ENCODE assay signal across 1 cellular context in the genomic region with DNA sequence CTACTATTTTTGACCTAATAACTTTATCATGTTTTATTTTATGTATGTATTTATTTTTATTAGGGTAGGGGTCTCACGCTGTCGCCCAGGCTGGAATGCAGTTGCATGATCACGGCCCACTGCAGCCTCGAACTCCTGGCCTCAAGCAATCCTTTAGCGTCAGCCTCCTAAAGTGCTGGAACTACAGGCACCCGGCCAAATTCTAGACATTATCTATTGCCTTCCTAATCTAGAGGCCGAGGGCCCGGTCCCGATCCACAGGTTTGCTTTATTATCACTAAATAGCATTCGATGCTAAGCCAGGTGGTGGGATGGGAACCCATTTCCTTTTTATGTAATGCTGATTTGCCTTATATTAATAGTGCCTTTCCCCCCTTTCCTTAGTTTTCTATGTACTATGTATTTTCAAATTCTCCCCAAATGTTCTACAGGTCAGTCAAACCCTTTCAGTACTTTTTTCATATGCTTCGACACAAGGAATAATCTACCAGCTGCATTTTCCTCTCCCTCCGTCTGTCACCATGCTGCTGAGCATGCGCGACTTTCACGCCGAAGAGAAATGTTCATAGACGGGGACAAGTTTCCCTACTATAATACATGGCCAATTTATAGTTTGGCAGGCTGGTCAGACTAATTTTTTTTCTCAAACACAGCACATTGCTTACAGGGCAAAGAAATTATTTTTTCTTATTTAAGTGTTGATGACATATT.
TF ChIP-seq lines count a peak whose summit lies in the region.

No MANE protein-coding gene starts in this region.

TF ChIP-seq in K562, 482 proteins besides CTCF, POLR2A, EP300 and RAD21 (continues in another document):
- TF ChIP-seq NONO (IDR thresholded peaks at IDR 0.05; ENCODE audit: low read depth in 2 of 2, low read length in 1 of 2) (0 out of 4 replicates have a peak, but pooled peaks of 1 of the 2 experiments have one; percentile 34), HOXB6 (CRISPR knock-in tag; IDR thresholded peaks at IDR 0.05; ENCODE audit: borderline replicate concordance) (no peak), TCF3 (CRISPR knock-in tag; IDR thresholded peaks at IDR 0.05) (peak; percentile 40; the same call in 1 of the 2 replicates), ZBTB7A (IDR thresholded peaks at IDR 0.05; ENCODE audit: borderline replicate concordance, control insufficient read depth, low read depth, low read length) (0 out of 2 replicates have a peak, but pooled peaks have one; percentile 19), ZBED1 (IDR thresholded peaks at IDR 0.05) (no peak), PURB (CRISPR knock-in tag; IDR thresholded peaks at IDR 0.05; ENCODE audit: low read depth) (no peak), NFIX (CRISPR knock-in tag; IDR thresholded peaks at IDR 0.05; ENCODE audit: low read depth) (0 out of 2 replicates have a peak, but pooled peaks have one; percentile 27), MTA3 (IDR thresholded peaks at IDR 0.05; ENCODE audit: borderline replicate concordance) (0 out of 2 replicates have a peak, but pooled peaks have one; percentile 37), HDAC3 (IDR thresholded peaks at IDR 0.05; ENCODE audit: borderline replicate concordance, partially characterized antibody) (peak; percentile 5), MED1 (CRISPR knock-in tag; IDR thresholded peaks at IDR 0.05; ENCODE audit: borderline replicate concordance) (no peak), PCBP1 (IDR thresholded peaks at IDR 0.05; ENCODE audit: low read depth, low read length, poor library complexity, severe bottlenecking) (no peak), RCOR1 (IDR thresholded peaks at IDR 0.05; ENCODE audit: borderline replicate concordance in 1 of 2, low read depth in 2 of 2, low read length in 2 of 2) (no peak; a peak in 1 of 4 replicates), RBFOX2 (IDR thresholded peaks at IDR 0.05; ENCODE audit: low read depth, low read length) (0 out of 2 replicates have a peak, but pooled peaks have one; percentile 18), RBM25 (IDR thresholded peaks at IDR 0.05; ENCODE audit: low read depth, low read length, severe bottlenecking) (no peak), POLR2AphosphoS5 (IDR thresholded peaks at IDR 0.05; ENCODE audit: control insufficient read depth, insufficient read depth, low read depth, low read length) (peak; percentile 33; the same call in 1 of the 2 replicates), DPF2 (IDR thresholded peaks at IDR 0.05) (peak; percentile 74), POLR2G (IDR thresholded peaks at IDR 0.05; ENCODE audit: low read depth, low read length) (peak; percentile 30; the same call in 1 of the 2 replicates), THRAP3 (IDR thresholded peaks at IDR 0.05; ENCODE audit: borderline replicate concordance) (no peak), FOXK2 (conservative IDR thresholded peaks at IDR 0.05 in 1 of 2, IDR thresholded peaks at IDR 0.05 in 1 of 2; ENCODE audit: low read depth in 2 of 2) (no peak), CEBPB (tag; IDR thresholded peaks at IDR 0.05) (no peak), KLF1 (tag; IDR thresholded peaks at IDR 0.05) (no peak), SP1 (CRISPR knock-in tag; IDR thresholded peaks at IDR 0.05) (no peak), ZNF239 (CRISPR knock-in tag; IDR thresholded peaks at IDR 0.05) (no peak), CBFA2T2 (conservative IDR thresholded peaks at IDR 0.05) (peak; percentile 64), FOXM1 (IDR thresholded peaks at IDR 0.05; ENCODE audit: low read depth) (no peak), FOXM1 (CRISPR knock-in tag; IDR thresholded peaks at IDR 0.05; ENCODE audit: low read depth) (no peak), CHD2 (IDR thresholded peaks at IDR 0.05; ENCODE audit: low read depth, low read length) (no peak), ZNF12 (CRISPR knock-in tag; IDR thresholded peaks at IDR 0.05) (no peak), ZEB2 (IDR thresholded peaks at IDR 0.05) (peak; percentile 40; the same call in 1 of the 2 replicates), NR3C1 (CRISPR knock-in tag; IDR thresholded peaks at IDR 0.05) (no peak), GABPA (tag; conservative IDR thresholded peaks at IDR 0.05; ENCODE audit: low read depth) (no peak), KDM5B (IDR thresholded peaks at IDR 0.05; ENCODE audit: insufficient replicate concordance, low read depth, low read length) (no peak)
- TF ChIP-seq, protein P1, sequence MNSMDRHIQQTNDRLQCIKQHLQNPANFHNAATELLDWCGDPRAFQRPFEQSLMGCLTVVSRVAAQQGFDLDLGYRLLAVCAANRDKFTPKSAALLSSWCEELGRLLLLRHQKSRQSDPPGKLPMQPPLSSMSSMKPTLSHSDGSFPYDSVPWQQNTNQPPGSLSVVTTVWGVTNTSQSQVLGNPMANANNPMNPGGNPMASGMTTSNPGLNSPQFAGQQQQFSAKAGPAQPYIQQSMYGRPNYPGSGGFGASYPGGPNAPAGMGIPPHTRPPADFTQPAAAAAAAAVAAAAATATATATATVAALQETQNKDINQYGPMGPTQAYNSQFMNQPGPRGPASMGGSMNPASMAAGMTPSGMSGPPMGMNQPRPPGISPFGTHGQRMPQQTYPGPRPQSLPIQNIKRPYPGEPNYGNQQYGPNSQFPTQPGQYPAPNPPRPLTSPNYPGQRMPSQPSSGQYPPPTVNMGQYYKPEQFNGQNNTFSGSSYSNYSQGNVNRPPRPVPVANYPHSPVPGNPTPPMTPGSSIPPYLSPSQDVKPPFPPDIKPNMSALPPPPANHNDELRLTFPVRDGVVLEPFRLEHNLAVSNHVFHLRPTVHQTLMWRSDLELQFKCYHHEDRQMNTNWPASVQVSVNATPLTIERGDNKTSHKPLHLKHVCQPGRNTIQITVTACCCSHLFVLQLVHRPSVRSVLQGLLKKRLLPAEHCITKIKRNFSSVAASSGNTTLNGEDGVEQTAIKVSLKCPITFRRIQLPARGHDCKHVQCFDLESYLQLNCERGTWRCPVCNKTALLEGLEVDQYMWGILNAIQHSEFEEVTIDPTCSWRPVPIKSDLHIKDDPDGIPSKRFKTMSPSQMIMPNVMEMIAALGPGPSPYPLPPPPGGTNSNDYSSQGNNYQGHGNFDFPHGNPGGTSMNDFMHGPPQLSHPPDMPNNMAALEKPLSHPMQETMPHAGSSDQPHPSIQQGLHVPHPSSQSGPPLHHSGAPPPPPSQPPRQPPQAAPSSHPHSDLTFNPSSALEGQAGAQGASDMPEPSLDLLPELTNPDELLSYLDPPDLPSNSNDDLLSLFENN (IDR thresholded peaks at IDR 0.05; ENCODE audit: low read depth in 2 of 2, low read length in 2 of 2): no peak
- TF ChIP-seq, protein P2, sequence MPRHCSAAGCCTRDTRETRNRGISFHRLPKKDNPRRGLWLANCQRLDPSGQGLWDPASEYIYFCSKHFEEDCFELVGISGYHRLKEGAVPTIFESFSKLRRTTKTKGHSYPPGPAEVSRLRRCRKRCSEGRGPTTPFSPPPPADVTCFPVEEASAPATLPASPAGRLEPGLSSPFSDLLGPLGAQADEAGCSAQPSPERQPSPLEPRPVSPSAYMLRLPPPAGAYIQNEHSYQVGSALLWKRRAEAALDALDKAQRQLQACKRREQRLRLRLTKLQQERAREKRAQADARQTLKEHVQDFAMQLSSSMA (CRISPR knock-in tag; IDR thresholded peaks at IDR 0.05): no peak
- TF ChIP-seq, protein P3, sequence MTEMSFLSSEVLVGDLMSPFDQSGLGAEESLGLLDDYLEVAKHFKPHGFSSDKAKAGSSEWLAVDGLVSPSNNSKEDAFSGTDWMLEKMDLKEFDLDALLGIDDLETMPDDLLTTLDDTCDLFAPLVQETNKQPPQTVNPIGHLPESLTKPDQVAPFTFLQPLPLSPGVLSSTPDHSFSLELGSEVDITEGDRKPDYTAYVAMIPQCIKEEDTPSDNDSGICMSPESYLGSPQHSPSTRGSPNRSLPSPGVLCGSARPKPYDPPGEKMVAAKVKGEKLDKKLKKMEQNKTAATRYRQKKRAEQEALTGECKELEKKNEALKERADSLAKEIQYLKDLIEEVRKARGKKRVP (CRISPR knock-in tag; IDR thresholded peaks at IDR 0.05): no peak
- TF ChIP-seq, protein P4, sequence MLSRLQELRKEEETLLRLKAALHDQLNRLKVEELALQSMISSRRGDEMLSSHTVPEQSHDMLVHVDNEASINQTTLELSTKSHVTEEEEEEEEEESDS (CRISPR knock-in tag; IDR thresholded peaks at IDR 0.05): no peak
- TF ChIP-seq, protein P5, sequence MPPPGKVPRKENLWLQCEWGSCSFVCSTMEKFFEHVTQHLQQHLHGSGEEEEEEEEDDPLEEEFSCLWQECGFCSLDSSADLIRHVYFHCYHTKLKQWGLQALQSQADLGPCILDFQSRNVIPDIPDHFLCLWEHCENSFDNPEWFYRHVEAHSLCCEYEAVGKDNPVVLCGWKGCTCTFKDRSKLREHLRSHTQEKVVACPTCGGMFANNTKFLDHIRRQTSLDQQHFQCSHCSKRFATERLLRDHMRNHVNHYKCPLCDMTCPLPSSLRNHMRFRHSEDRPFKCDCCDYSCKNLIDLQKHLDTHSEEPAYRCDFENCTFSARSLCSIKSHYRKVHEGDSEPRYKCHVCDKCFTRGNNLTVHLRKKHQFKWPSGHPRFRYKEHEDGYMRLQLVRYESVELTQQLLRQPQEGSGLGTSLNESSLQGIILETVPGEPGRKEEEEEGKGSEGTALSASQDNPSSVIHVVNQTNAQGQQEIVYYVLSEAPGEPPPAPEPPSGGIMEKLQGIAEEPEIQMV (tag; conservative IDR thresholded peaks at IDR 0.05; ENCODE audit: low read depth): no peak
- TF ChIP-seq, protein P6, sequence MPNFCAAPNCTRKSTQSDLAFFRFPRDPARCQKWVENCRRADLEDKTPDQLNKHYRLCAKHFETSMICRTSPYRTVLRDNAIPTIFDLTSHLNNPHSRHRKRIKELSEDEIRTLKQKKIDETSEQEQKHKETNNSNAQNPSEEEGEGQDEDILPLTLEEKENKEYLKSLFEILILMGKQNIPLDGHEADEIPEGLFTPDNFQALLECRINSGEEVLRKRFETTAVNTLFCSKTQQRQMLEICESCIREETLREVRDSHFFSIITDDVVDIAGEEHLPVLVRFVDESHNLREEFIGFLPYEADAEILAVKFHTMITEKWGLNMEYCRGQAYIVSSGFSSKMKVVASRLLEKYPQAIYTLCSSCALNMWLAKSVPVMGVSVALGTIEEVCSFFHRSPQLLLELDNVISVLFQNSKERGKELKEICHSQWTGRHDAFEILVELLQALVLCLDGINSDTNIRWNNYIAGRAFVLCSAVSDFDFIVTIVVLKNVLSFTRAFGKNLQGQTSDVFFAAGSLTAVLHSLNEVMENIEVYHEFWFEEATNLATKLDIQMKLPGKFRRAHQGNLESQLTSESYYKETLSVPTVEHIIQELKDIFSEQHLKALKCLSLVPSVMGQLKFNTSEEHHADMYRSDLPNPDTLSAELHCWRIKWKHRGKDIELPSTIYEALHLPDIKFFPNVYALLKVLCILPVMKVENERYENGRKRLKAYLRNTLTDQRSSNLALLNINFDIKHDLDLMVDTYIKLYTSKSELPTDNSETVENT (CRISPR knock-in tag; IDR thresholded peaks at IDR 0.05): no peak
- TF ChIP-seq, protein P7, sequence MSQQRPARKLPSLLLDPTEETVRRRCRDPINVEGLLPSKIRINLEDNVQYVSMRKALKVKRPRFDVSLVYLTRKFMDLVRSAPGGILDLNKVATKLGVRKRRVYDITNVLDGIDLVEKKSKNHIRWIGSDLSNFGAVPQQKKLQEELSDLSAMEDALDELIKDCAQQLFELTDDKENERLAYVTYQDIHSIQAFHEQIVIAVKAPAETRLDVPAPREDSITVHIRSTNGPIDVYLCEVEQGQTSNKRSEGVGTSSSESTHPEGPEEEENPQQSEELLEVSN (IDR thresholded peaks at IDR 0.05; ENCODE audit: borderline replicate concordance in 1 of 2, extremely low read depth in 1 of 2, insufficient read depth in 1 of 2, insufficient read length in 1 of 2, low read depth in 1 of 2, low read length in 1 of 2, poor library complexity in 1 of 2, severe bottlenecking in 1 of 2): peak in 1 of 2 experiments; percentile 65
- TF ChIP-seq, protein P8, sequence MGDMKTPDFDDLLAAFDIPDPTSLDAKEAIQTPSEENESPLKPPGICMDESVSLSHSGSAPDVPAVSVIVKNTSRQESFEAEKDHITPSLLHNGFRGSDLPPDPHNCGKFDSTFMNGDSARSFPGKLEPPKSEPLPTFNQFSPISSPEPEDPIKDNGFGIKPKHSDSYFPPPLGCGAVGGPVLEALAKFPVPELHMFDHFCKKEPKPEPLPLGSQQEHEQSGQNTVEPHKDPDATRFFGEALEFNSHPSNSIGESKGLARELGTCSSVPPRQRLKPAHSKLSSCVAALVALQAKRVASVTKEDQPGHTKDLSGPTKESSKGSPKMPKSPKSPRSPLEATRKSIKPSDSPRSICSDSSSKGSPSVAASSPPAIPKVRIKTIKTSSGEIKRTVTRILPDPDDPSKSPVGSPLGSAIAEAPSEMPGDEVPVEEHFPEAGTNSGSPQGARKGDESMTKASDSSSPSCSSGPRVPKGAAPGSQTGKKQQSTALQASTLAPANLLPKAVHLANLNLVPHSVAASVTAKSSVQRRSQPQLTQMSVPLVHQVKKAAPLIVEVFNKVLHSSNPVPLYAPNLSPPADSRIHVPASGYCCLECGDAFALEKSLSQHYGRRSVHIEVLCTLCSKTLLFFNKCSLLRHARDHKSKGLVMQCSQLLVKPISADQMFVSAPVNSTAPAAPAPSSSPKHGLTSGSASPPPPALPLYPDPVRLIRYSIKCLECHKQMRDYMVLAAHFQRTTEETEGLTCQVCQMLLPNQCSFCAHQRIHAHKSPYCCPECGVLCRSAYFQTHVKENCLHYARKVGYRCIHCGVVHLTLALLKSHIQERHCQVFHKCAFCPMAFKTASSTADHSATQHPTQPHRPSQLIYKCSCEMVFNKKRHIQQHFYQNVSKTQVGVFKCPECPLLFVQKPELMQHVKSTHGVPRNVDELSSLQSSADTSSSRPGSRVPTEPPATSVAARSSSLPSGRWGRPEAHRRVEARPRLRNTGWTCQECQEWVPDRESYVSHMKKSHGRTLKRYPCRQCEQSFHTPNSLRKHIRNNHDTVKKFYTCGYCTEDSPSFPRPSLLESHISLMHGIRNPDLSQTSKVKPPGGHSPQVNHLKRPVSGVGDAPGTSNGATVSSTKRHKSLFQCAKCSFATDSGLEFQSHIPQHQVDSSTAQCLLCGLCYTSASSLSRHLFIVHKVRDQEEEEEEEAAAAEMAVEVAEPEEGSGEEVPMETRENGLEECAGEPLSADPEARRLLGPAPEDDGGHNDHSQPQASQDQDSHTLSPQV (IDR thresholded peaks at IDR 0.05): 0 out of 2 replicates have a peak, but pooled peaks have one; percentile 37
- TF ChIP-seq, protein P9, sequence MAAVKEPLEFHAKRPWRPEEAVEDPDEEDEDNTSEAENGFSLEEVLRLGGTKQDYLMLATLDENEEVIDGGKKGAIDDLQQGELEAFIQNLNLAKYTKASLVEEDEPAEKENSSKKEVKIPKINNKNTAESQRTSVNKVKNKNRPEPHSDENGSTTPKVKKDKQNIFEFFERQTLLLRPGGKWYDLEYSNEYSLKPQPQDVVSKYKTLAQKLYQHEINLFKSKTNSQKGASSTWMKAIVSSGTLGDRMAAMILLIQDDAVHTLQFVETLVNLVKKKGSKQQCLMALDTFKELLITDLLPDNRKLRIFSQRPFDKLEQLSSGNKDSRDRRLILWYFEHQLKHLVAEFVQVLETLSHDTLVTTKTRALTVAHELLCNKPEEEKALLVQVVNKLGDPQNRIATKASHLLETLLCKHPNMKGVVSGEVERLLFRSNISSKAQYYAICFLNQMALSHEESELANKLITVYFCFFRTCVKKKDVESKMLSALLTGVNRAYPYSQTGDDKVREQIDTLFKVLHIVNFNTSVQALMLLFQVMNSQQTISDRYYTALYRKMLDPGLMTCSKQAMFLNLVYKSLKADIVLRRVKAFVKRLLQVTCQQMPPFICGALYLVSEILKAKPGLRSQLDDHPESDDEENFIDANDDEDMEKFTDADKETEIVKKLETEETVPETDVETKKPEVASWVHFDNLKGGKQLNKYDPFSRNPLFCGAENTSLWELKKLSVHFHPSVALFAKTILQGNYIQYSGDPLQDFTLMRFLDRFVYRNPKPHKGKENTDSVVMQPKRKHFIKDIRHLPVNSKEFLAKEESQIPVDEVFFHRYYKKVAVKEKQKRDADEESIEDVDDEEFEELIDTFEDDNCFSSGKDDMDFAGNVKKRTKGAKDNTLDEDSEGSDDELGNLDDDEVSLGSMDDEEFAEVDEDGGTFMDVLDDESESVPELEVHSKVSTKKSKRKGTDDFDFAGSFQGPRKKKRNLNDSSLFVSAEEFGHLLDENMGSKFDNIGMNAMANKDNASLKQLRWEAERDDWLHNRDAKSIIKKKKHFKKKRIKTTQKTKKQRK (IDR thresholded peaks at IDR 0.05; ENCODE audit: borderline replicate concordance, low read depth, low read length): 0 out of 2 replicates have a peak, but pooled peaks have one; percentile 24
